In the genomic region with DNA sequence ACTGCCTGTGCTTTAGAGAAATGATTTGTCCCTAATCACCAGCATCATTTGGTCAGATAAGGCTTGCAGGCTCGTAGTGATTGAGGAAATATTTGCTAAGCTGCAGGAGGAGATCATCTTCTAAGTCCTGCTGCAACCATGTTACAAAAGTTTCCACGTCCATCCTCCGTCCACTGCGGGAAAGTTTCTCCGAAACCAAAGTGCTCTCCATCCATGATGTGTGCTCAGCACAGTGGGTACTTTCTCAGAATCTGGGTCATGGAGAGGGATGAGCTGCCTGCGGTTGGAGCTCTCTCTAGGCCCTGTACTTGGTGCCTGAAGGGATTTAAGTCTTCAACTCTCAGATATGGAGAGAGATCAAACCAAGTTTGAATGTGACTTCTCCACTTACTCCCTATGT, we compare ENCODE assay signal across 10 cellular contexts. TPM values are rescaled to one million over a fixed set of nuclear protein-coding genes. Genes with fewer than 3 reads are reported as not detected.
DNase-seq lines count a peak whose midpoint lies in the region; ATAC-seq and TF ChIP-seq lines count a peak whose summit lies in the region.
"Had no signal": no experiment of that assay in that cellular context is flagged by ENCODE, and none has a peak within 500 bp of the region (broad histone marks: within the 10 kb centered on the region; RNA-seq: fewer than 3 reads in every experiment).

No MANE protein-coding gene starts in this region.

- CTCF ChIA-PET in A673 (lab: Charles Lee), result no interaction called here

- no peaks in the 10 kb centered on the region for H3K27me3 ChIP-seq in left lung
- H3K27me3 ChIP-seq in subcutaneous abdominal adipose tissue (ENCODE audit: control insufficient read depth in 5 of 5, insufficient read depth in 4 of 5, low read length in 5 of 5), result peaks cover 0 to 3% (median 0%) of the 10 kb centered on the region in 5 donors
- no peaks in the 10 kb centered on the region for H3K27me3 ChIP-seq in A673 (replicated peaks; ENCODE audit: insufficient read depth, low read depth, low read length, poor library complexity)

- no peak for TF ChIP-seq CTCF in left lung (IDR thresholded peaks at IDR 0.05)
- TF ChIP-seq CTCF in A673 (conservative IDR thresholded peaks at IDR 0.05; ENCODE audit: low read depth, low read length), result no peak

- POLR2A ChIA-PET in A673 (lab: Charles Lee; ENCODE audit: low non-redundant PET), result no interaction called here

- H3K9me3 ChIP-seq in left lung (no peaks in the 10 kb centered on the region), subcutaneous abdominal adipose tissue (ENCODE audit: control insufficient read depth in 5 of 5, low read length in 5 of 5) (no peaks in the 10 kb centered on the region), A673 (ENCODE audit: low read depth, low read length, poor library complexity, severe bottlenecking) (no peaks in the 10 kb centered on the region)

- H3K4me3 ChIP-seq in left lung, result no peak overlapping the region
- H3K4me3 ChIP-seq in subcutaneous abdominal adipose tissue (ENCODE audit: low read depth in 1 of 5, low read length in 5 of 5), result no peak overlapping the region
- H3K4me3 ChIP-seq in A673 (ENCODE audit: low read depth, low read length, poor library complexity, severe bottlenecking), result no peak overlapping the region

- peak overlapping the region; percentile 83 for H3K27ac Mint-ChIP-seq in activated CD4-positive, alpha-beta T cell treated with anti-CD3 and anti-CD28 coated beads, Interleukin-2, amount 10 ng/mL, durations not matched to agents 24 days and 14 days
- peak overlapping the region; percentile 43 for H3K27ac Mint-ChIP-seq in activated naive CD8-positive, alpha-beta T cell treated with anti-CD3 and anti-CD28 coated beads, Interleukin-2, amount 50 U/mL, for 24 hours

- H3K36me3 Mint-ChIP-seq in activated CD4-positive, alpha-beta T cell treated with anti-CD3 and anti-CD28 coated beads, Interleukin-2, amount 10 ng/mL, durations not matched to agents 24 days and 14 days (ENCODE audit: low read depth), result peaks cover 3% of the 10 kb centered on the region
- peaks cover 2% of the 10 kb centered on the region for H3K36me3 Mint-ChIP-seq in activated naive CD8-positive, alpha-beta T cell treated with anti-CD3 and anti-CD28 coated beads, Interleukin-2, amount 50 U/mL, for 24 hours (ENCODE audit: low read depth)

- H3K27ac ChIP-seq in left lung (peak overlapping the region; percentile 91 to 96), subcutaneous abdominal adipose tissue (ENCODE audit: low read depth, low read length) (peak overlapping the region; percentile 94), A673 (ENCODE audit: low read depth, low read length, poor library complexity, severe bottlenecking) (no peak overlapping the region)

- H3K9ac ChIP-seq in subcutaneous abdominal adipose tissue (ENCODE audit: low read length in 5 of 5), result peak overlapping the region in 1 of 5 donors; percentile 54

- peaks cover 2% of the 10 kb centered on the region for H3K27me3 Mint-ChIP-seq in activated CD4-positive, alpha-beta T cell treated with anti-CD3 and anti-CD28 coated beads, Interleukin-2, amount 10 ng/mL, durations not matched to agents 24 days and 14 days
- H3K27me3 Mint-ChIP-seq in activated naive CD8-positive, alpha-beta T cell treated with anti-CD3 and anti-CD28 coated beads, Interleukin-2, amount 50 U/mL, for 24 hours, result no peaks in the 10 kb centered on the region

- BruUV-seq in A673 (replicated peaks; lab: Mats Ljungman, UMichigan), result no TSS peak

- H3K4me1 Mint-ChIP-seq in activated CD4-positive, alpha-beta T cell treated with anti-CD3 and anti-CD28 coated beads, Interleukin-2, amount 10 ng/mL, durations not matched to agents 24 days and 14 days, result peaks cover 53% of the 10 kb centered on the region
- peaks cover 54% of the 10 kb centered on the region for H3K4me1 Mint-ChIP-seq in activated naive CD8-positive, alpha-beta T cell treated with anti-CD3 and anti-CD28 coated beads, Interleukin-2, amount 50 U/mL, for 24 hours

- no peak for ATAC-seq in activated naive CD8-positive, alpha-beta T cell treated with anti-CD3 and anti-CD28 coated beads, Interleukin-2, amount 50 U/mL, for 24 hours
- no peak for ATAC-seq in left lung

- H3K4me1 ChIP-seq in left lung, result peaks cover 16 to 55% of the 10 kb centered on the region in 2 donors
- peaks cover 14 to 29% (median 28%) of the 10 kb centered on the region in 5 donors for H3K4me1 ChIP-seq in subcutaneous abdominal adipose tissue (ENCODE audit: control insufficient read depth in 5 of 5, insufficient read depth in 5 of 5, low read length in 5 of 5)
- peaks cover 17% of the 10 kb centered on the region for H3K4me1 ChIP-seq in A673 (ENCODE audit: insufficient read depth, low read length, poor library complexity, severe bottlenecking)

- peak overlapping the region; percentile 47 for H3K4me3 Mint-ChIP-seq in activated CD4-positive, alpha-beta T cell treated with anti-CD3 and anti-CD28 coated beads, Interleukin-2, amount 10 ng/mL, durations not matched to agents 24 days and 14 days
- no peak overlapping the region for H3K4me3 Mint-ChIP-seq in activated naive CD8-positive, alpha-beta T cell treated with anti-CD3 and anti-CD28 coated beads, Interleukin-2, amount 50 U/mL, for 24 hours

- peaks cover 10% of the 10 kb centered on the region for H3K9me3 Mint-ChIP-seq in activated CD4-positive, alpha-beta T cell treated with anti-CD3 and anti-CD28 coated beads, Interleukin-2, amount 10 ng/mL, durations not matched to agents 24 days and 14 days
- H3K9me3 Mint-ChIP-seq in activated naive CD8-positive, alpha-beta T cell treated with anti-CD3 and anti-CD28 coated beads, Interleukin-2, amount 50 U/mL, for 24 hours, result peaks cover 7% of the 10 kb centered on the region

- DNase-seq in activated CD4-positive, alpha-beta T cell treated with anti-CD3 and anti-CD28 coated beads, Interleukin-2, amount 10 ng/mL, durations not matched to agents 24 days and 14 days, result peak; percentile 53
- no peak for DNase-seq in activated CD4-positive, alpha-beta T cell treated with anti-CD3 and anti-CD28 coated beads for 4 hours
- DNase-seq in activated naive CD8-positive, alpha-beta T cell treated with anti-CD3 and anti-CD28 coated beads, Interleukin-2, amount 50 U/mL, for 24 hours, result no peak
- DNase-seq in left lung (no peak), Kasumi-1 (lab: John Stamatoyannopoulos, UW) (no peak), A673 (ENCODE audit: low spot score) (no peak)
- DNase-seq in activated effector memory CD4-positive, alpha-beta T cell treated with anti-CD3 and anti-CD28 coated beads, Interleukin-2, amount 50 U/mL, for 16 hours, result no peak
- DNase-seq: HCEC 1CT, NCI-H1417 had no signal

- H3K36me3 ChIP-seq in left lung (peaks cover 0 to 3% of the 10 kb centered on the region in 2 donors), subcutaneous abdominal adipose tissue (ENCODE audit: control insufficient read depth in 5 of 5, insufficient read depth in 5 of 5, low read length in 5 of 5) (no peaks in the 10 kb centered on the region), A673 (ENCODE audit: insufficient read depth, low read length, poor library complexity, severe bottlenecking) (no peaks in the 10 kb centered on the region)

- intact Hi-C loops in activated CD4-positive, alpha-beta T cell treated with anti-CD3 and anti-CD28 coated beads, Interleukin-2, amount 10 ng/mL, durations not matched to agents 24 days and 14 days (cut with micrococcal nuclease), result no loop called here
- intact Hi-C loops in left lung (cut with DNase I), result no loop called here
- intact Hi-C loops in A673 (cut with micrococcal nuclease; ENCODE audit: unreplicated experiment), result no loop called here

RNA-seq across cellular contexts. Expression of gene IL1RL2, which starts 39.3 kb away (rescaled TPM):
- total RNA-seq in activated CD4-positive, alpha-beta T cell treated with anti-CD3 and anti-CD28 coated beads, Interleukin-2, amount 10 ng/mL, durations not matched to agents 24 days and 14 days, result 0.09 and 0.12 TPM in 2 replicates
- total RNA-seq in left lung, result 1 to 10 TPM; 1.5 to 2.5 TPM
- total RNA-seq in A673 (2021), result not detected in 2 replicates
